8 cellular contexts compared by ENCODE assay signal in genomic region chr12:101823891-101824290, GRCh38. TPM values are rescaled to one million over a fixed set of nuclear protein-coding genes. Genes with fewer than 3 reads are reported as not detected.
A peak's percentile ranks its signal among the peaks of the same experiment; 100 is the strongest.
DNase-seq lines count a peak whose midpoint lies in the region; ATAC-seq and TF ChIP-seq lines count a peak whose summit lies in the region.

No MANE protein-coding gene starts in this region.

- H3K4me1 ChIP-seq in foreskin keratinocyte: no peaks in the 10 kb centered on the region

- no peaks in the 10 kb centered on the region for H3K27me3 Mint-ChIP-seq in activated T-helper 1 cell treated with anti-CD3 and anti-CD28 coated beads, Interleukin-12 subunit alpha, Interleukin-12 subunit beta, Interleukin-2, Interleukin-4 antibody, amounts not matched to agents 30 ng/mL and 10 ng/mL and 1 ng/mL, durations not matched to agents 14 hours and 24 hours and 36 hours (ENCODE audit: insufficient read depth)

- no peak overlapping the region for H3K27ac ChIP-seq in foreskin keratinocyte

- peaks cover 5% of the 10 kb centered on the region for H3K9me3 Mint-ChIP-seq in activated T-helper 1 cell treated with anti-CD3 and anti-CD28 coated beads, Interleukin-12 subunit alpha, Interleukin-12 subunit beta, Interleukin-2, Interleukin-4 antibody, amounts not matched to agents 30 ng/mL and 10 ng/mL and 1 ng/mL, durations not matched to agents 14 hours and 24 hours and 36 hours

- peaks cover 21% of the 10 kb centered on the region for H3K36me3 Mint-ChIP-seq in activated T-helper 1 cell treated with anti-CD3 and anti-CD28 coated beads, Interleukin-12 subunit alpha, Interleukin-12 subunit beta, Interleukin-2, Interleukin-4 antibody, amounts not matched to agents 30 ng/mL and 10 ng/mL and 1 ng/mL, durations not matched to agents 14 hours and 24 hours and 36 hours (ENCODE audit: low read depth)

- H3K27me3 ChIP-seq in foreskin keratinocyte: no peaks in the 10 kb centered on the region

- ATAC-seq in GM19025 (IDR thresholded peaks at IDR 0.05; ENCODE audit: low read depth, unreplicated experiment) (peak; percentile 61), HG03135 (IDR thresholded peaks at IDR 0.05; ENCODE audit: unreplicated experiment) (peak; percentile 80), foreskin keratinocyte (peak; percentile 89)

- intact Hi-C loops in activated T-helper 1 cell treated with anti-CD3 and anti-CD28 coated beads, Interleukin-12 subunit alpha, Interleukin-12 subunit beta, Interleukin-2, Interleukin-4 antibody, amounts not matched to agents 30 ng/mL and 10 ng/mL and 1 ng/mL, durations not matched to agents 14 hours and 24 hours and 36 hours (cut with micrococcal nuclease): loop anchor here (1.0 kb wide), 1 partner anchor 31 kb away; no protein-coding TSS in a partner anchor
- intact Hi-C loops in posterior cingulate gyrus (cut with DNase I): no loop called here

- DNase-seq in C1 segment of cervical spinal cord (lab: John Stamatoyannopoulos, UW) (peak in 10 of 14 donors; percentile 5 to 46 (median 20)), OCI-M2 (lab: John Stamatoyannopoulos, UW; ENCODE audit: unreplicated experiment) (peak; percentile 14), foreskin keratinocyte (no peak), posterior cingulate gyrus (peak in 7 of 10 donors; percentile 22 to 73 (median 28)), NCI-H1092 (lab: John Stamatoyannopoulos, UW) (no peak)
- peak; percentile 62 for DNase-seq in activated T-helper 1 cell treated with anti-CD3 and anti-CD28 coated beads, Interleukin-12 subunit alpha, Interleukin-12 subunit beta, Interleukin-2, Interleukin-4 antibody, amounts not matched to agents 30 ng/mL and 10 ng/mL and 1 ng/mL, durations not matched to agents 14 hours and 24 hours and 36 hours (ENCODE audit: low spot score)

- peak; percentile 35 for TF ChIP-seq CTCF in foreskin keratinocyte (conservative IDR thresholded peaks at IDR 0.05)

- H3K4me1 Mint-ChIP-seq in activated T-helper 1 cell treated with anti-CD3 and anti-CD28 coated beads, Interleukin-12 subunit alpha, Interleukin-12 subunit beta, Interleukin-2, Interleukin-4 antibody, amounts not matched to agents 30 ng/mL and 10 ng/mL and 1 ng/mL, durations not matched to agents 14 hours and 24 hours and 36 hours (ENCODE audit: low read depth): peaks cover 77% of the 10 kb centered on the region

- H3K4me3 Mint-ChIP-seq in activated T-helper 1 cell treated with anti-CD3 and anti-CD28 coated beads, Interleukin-12 subunit alpha, Interleukin-12 subunit beta, Interleukin-2, Interleukin-4 antibody, amounts not matched to agents 30 ng/mL and 10 ng/mL and 1 ng/mL, durations not matched to agents 14 hours and 24 hours and 36 hours: peak overlapping the region; percentile 57

- peak overlapping the region; percentile 87 for H3K27ac Mint-ChIP-seq in activated T-helper 1 cell treated with anti-CD3 and anti-CD28 coated beads, Interleukin-12 subunit alpha, Interleukin-12 subunit beta, Interleukin-2, Interleukin-4 antibody, amounts not matched to agents 30 ng/mL and 10 ng/mL and 1 ng/mL, durations not matched to agents 14 hours and 24 hours and 36 hours

RNA-seq across cellular contexts. Expression of gene GNPTAB, which starts 6.9 kb away (rescaled TPM):
- total RNA-seq in activated T-helper 1 cell treated with anti-CD3 and anti-CD28 coated beads, Interleukin-12 subunit alpha, Interleukin-12 subunit beta, Interleukin-2, Interleukin-4 antibody, amounts not matched to agents 30 ng/mL and 10 ng/mL and 1 ng/mL, durations not matched to agents 14 hours and 24 hours and 36 hours: 53.2 and 55.0 TPM in 2 replicates
- total RNA-seq in foreskin keratinocyte: 32.7 and 33.7 TPM in 2 replicates
- 8.6 and 10.1 TPM in 2 replicates for polyA plus RNA-seq in foreskin keratinocyte

RNA-seq across cellular contexts. Expression of gene DRAM1, which starts 53.5 kb away (rescaled TPM):
- 3.2 and 4.1 TPM in 2 replicates for total RNA-seq in activated T-helper 1 cell treated with anti-CD3 and anti-CD28 coated beads, Interleukin-12 subunit alpha, Interleukin-12 subunit beta, Interleukin-2, Interleukin-4 antibody, amounts not matched to agents 30 ng/mL and 10 ng/mL and 1 ng/mL, durations not matched to agents 14 hours and 24 hours and 36 hours
- 20.8 and 21.6 TPM in 2 replicates for total RNA-seq in foreskin keratinocyte
- polyA plus RNA-seq in foreskin keratinocyte: 13.2 and 13.6 TPM in 2 replicates

Comparison
In these comparisons a context has a peak if more than half of its experiments do, and no peak if none do; other contexts are left out.
1. DNase-seq: peak in C1 segment of cervical spinal cord (10 of 14), OCI-M2 (single experiment), activated T-helper 1 cell treated with anti-CD3 and anti-CD28 coated beads, Interleukin-12 subunit alpha, Interleukin-12 subunit beta, Interleukin-2, Interleukin-4 antibody, amounts not matched to agents 30 ng/mL and 10 ng/mL and 1 ng/mL, durations not matched to agents 14 hours and 24 hours and 36 hours (single experiment) and posterior cingulate gyrus (7 of 10); none in foreskin keratinocyte (0 of 2) and NCI-H1092 (single experiment).
2. Peak in every context shown above with its lines, with median percentiles within 50 percentile points of each other: ATAC-seq.